ENCODE assay signal across 24 cellular contexts in the genomic region with DNA sequence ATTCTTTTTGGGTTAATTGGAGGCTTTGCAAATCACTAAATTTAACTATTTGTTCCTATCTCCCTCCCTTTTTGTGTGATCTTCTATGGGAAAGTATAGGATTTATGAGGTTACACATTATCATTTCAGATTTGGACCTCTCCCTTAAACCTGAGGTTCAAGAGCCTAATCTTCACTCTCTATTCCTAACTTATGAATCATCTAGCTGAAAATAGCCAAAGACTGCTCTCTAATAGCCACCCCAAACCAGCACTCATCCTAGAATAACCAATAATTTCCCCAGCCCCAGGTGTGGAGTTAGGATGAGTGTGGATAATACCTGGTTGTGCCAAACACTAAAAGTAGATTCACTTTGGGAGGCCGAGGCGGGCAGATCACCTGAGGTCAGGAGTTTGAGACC.
DNase-seq lines count a peak whose midpoint lies in the region; ATAC-seq and TF ChIP-seq lines count a peak whose summit lies in the region.
"Had no signal": no experiment of that assay in that cellular context is flagged by ENCODE, and none has a peak within 500 bp of the region (broad histone marks: within the 10 kb centered on the region; RNA-seq: fewer than 3 reads in every experiment).

No MANE protein-coding gene starts in this region.

- no peaks in the 10 kb centered on the region for H3K27me3 Mint-ChIP-seq in GM23338 (ENCODE audit: insufficient read depth, low read depth, poor library complexity)
- H3K27me3 Mint-ChIP-seq in mesothelial cell of epicardium (ENCODE audit: low read depth), result no peaks in the 10 kb centered on the region
- H3K27me3 Mint-ChIP-seq: B cell, T-cell had no signal

- H3K9me3 Mint-ChIP-seq in GM23338 (no peaks in the 10 kb centered on the region), mesothelial cell of epicardium (no peaks in the 10 kb centered on the region)
- H3K9me3 Mint-ChIP-seq: CD8-positive, alpha-beta T cell had no signal

- no peaks in the 10 kb centered on the region for H3K27me3 ChIP-seq in GM23338 (ENCODE audit: insufficient read depth)
- no peaks in the 10 kb centered on the region for H3K27me3 ChIP-seq in skeletal muscle satellite cell (ENCODE audit: control insufficient read depth, insufficient read depth, low read length)

- TF ChIP-seq CTCF in GM23338 (conservative IDR thresholded peaks at IDR 0.05; ENCODE audit: low read depth in 2 of 2) (no peak), mesothelial cell of epicardium (IDR thresholded peaks at IDR 0.05; ENCODE audit: unreplicated experiment) (no peak)

- no peak overlapping the region for H3K4me3 ChIP-seq in GM23338
- no peak overlapping the region for H3K4me3 ChIP-seq in skeletal muscle satellite cell (ENCODE audit: low read length)

- no peak overlapping the region for H3K4me3 Mint-ChIP-seq in GM23338
- H3K4me3 Mint-ChIP-seq in mesothelial cell of epicardium, result no peak overlapping the region
- H3K4me3 Mint-ChIP-seq: B cell; CD8-positive, alpha-beta T cell; T-cell had no signal

- H3K4me2 ChIP-seq in GM23338, result no peak overlapping the region
- no peak overlapping the region for H3K4me2 ChIP-seq in skeletal muscle satellite cell (ENCODE audit: low read length)

- no peak overlapping the region for H2AFZ ChIP-seq in GM23338

- H3K27ac ChIP-seq in GM23338 (ENCODE audit: low read depth), result no peak overlapping the region
- H3K27ac ChIP-seq: C4-2B had no signal

- no peaks in the 10 kb centered on the region for H3K4me1 ChIP-seq in GM23338 (ENCODE audit: insufficient read depth)
- H3K4me1 ChIP-seq in skeletal muscle satellite cell (ENCODE audit: control insufficient read depth, insufficient read depth, low read length), result peaks cover 35% of the 10 kb centered on the region
- H3K4me1 ChIP-seq: Caco-2 had no signal

- H3K36me3 Mint-ChIP-seq in GM23338 (ENCODE audit: low read depth) (no peaks in the 10 kb centered on the region), mesothelial cell of epicardium (no peaks in the 10 kb centered on the region)
- H3K36me3 Mint-ChIP-seq: CD8-positive, alpha-beta T cell; T-cell had no signal

- 0 out of 2 replicates have a peak overlapping the region, but pooled peaks have one; percentile 52 for H3K27ac Mint-ChIP-seq in GM23338
- no peak overlapping the region for H3K27ac Mint-ChIP-seq in mesothelial cell of epicardium
- H3K27ac Mint-ChIP-seq: B cell; CD8-positive, alpha-beta T cell; T-cell had no signal

- peak overlapping the region; percentile 66 for H3K9ac ChIP-seq in skeletal muscle satellite cell (ENCODE audit: low read depth, low read length)

- no peaks in the 10 kb centered on the region for H3K9me2 ChIP-seq in GM23338 (ENCODE audit: insufficient read depth)

- H3K4me1 Mint-ChIP-seq in GM23338 (peaks cover 6% of the 10 kb centered on the region; the same call in 2 of the 3 replicates), mesothelial cell of epicardium (peaks cover 11% of the 10 kb centered on the region)
- H3K4me1 Mint-ChIP-seq: B cell, T-cell had no signal

- H3K9me3 ChIP-seq in skeletal muscle satellite cell (replicated peaks; ENCODE audit: low read length), result no peaks in the 10 kb centered on the region
- H3K9me3 ChIP-seq: Caco-2 had no signal

- no peaks in the 10 kb centered on the region for H4K20me1 ChIP-seq in GM23338 (replicated peaks; ENCODE audit: insufficient read depth)

- H3K79me2 ChIP-seq in GM23338 (replicated peaks; ENCODE audit: insufficient read depth), result no peaks in the 10 kb centered on the region

- ATAC-seq in GM23338, result no peak
- ATAC-seq: CD8-positive, alpha-beta T cell; HCT116; PC-3; T-cell had no signal

- no peaks in the 10 kb centered on the region for H3F3A ChIP-seq in GM23338 (replicated peaks; ENCODE audit: low read depth)

- DNase-seq in EH (ENCODE audit: low read depth) (peak; percentile 4), GM23338 (ENCODE audit: low spot score) (no peak), hepatic stellate cell (ENCODE audit: low spot score) (peak; percentile 6), mesothelial cell of epicardium (ENCODE audit: low spot score in 2 of 2, unreplicated experiment in 2 of 2) (no peak), activated T-cell treated with anti-CD3 and anti-CD28 coated beads for 4 hours (no peak)
- DNase-seq in activated effector memory CD4-positive, alpha-beta T cell treated with Interleukin-2 at 50 U/mL for 16 hours, result no peak
- DNase-seq: Caco-2; CD8-positive, alpha-beta T cell; GF-D8; NCI-H1092; NCI-H1417 treated with DMSO at 0.1 percent for 48 hours; NCI-H1694 treated with DMSO at 0.1 percent for 48 hours; NCI-H2081 treated with DMSO at 0.1 percent for 48 hours; NCI-H2171; NCI-H345; NCI-H524; NCI-H748 treated with DMSO at 0.1 percent for 48 hours; PC-3; Right ventricle myocardium superior; T-cell had no signal

- H3K36me3 ChIP-seq in GM23338 (ENCODE audit: insufficient read depth), result no peaks in the 10 kb centered on the region
- H3K36me3 ChIP-seq in skeletal muscle satellite cell (ENCODE audit: insufficient read depth, low read length), result no peaks in the 10 kb centered on the region

TF ChIP-seq in GM23338, 12 proteins besides CTCF, POLR2A, EP300 and RAD21 (continues in another document):
- TF ChIP-seq ZNF462 (CRISPR knock-in tag; IDR thresholded peaks at IDR 0.05), result no peak
- TF ChIP-seq, protein P1, sequence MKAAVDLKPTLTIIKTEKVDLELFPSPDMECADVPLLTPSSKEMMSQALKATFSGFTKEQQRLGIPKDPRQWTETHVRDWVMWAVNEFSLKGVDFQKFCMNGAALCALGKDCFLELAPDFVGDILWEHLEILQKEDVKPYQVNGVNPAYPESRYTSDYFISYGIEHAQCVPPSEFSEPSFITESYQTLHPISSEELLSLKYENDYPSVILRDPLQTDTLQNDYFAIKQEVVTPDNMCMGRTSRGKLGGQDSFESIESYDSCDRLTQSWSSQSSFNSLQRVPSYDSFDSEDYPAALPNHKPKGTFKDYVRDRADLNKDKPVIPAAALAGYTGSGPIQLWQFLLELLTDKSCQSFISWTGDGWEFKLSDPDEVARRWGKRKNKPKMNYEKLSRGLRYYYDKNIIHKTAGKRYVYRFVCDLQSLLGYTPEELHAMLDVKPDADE (IDR thresholded peaks at IDR 0.05), result no peak
- TF ChIP-seq JUNB (IDR thresholded peaks at IDR 0.05; ENCODE audit: unreplicated experiment), result no peak
- no peak for TF ChIP-seq POLR2AphosphoS5 (IDR thresholded peaks at IDR 0.05; ENCODE audit: low read depth)
- no peak for TF ChIP-seq ZNF114 (CRISPR knock-in tag; IDR thresholded peaks at IDR 0.05)
- no peak for TF ChIP-seq EZH2 (IDR thresholded peaks at IDR 0.05; ENCODE audit: low read depth, unreplicated experiment)
- no peak for TF ChIP-seq STAT1 (IDR thresholded peaks at IDR 0.05; ENCODE audit: unreplicated experiment)
- TF ChIP-seq EZH2phosphoT487 (IDR thresholded peaks at IDR 0.05; ENCODE audit: unreplicated experiment), result no peak

Comparison
In these comparisons a context has a peak if more than half of its experiments do, and no peak if none do; other contexts are left out.
1. DNase-seq: peak in EH (single experiment) and hepatic stellate cell (single experiment); none in GM23338 (single experiment), activated effector memory CD4-positive, alpha-beta T cell treated with Interleukin-2 at 50 U/mL for 16 hours (single experiment), mesothelial cell of epicardium (0 of 2) and activated T-cell treated with anti-CD3 and anti-CD28 coated beads for 4 hours (single experiment).